Comparison of ENCODE assay signal across 8 cellular contexts in the genomic region with DNA sequence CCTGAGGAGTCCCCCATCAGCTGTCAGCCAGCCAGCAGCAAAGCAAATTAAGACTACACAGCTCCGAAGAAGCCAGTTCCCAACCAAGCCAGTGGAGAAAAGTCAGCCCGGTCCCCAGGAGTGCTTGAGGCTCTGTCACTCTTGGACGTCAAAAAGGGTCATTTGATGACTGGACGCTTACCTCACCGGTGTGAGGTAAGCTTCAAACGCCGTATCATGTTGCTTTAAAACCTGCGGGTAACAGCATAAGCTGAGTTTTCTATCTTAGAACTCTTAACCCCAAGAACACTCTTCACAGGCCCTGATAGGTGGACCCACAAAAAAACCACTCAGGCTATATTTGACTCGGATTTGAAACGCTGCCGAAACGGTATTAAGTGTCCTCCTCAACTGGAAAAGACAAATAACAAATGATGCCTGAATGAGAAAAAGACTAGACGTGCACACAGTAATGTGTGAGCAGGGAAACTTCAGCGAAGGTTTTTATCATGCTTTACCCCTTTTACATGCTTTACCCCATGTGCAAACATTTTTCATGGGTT. TPM values are rescaled to one million over a fixed set of nuclear protein-coding genes. Genes with fewer than 3 reads are reported as not detected.
DNase-seq lines count a peak whose midpoint lies in the region; ATAC-seq, FAIRE-seq and TF ChIP-seq lines count a peak whose summit lies in the region.

No MANE protein-coding gene starts in this region.

- H4K5ac ChIP-seq in IMR-90 (ENCODE audit: low read depth, low read length): peak overlapping the region; percentile 64

- H3K4me3 Mint-ChIP-seq in activated CD4-positive, alpha-beta memory T cell treated with anti-CD3 and anti-CD28 coated beads, Interleukin-2, amount 10 ng/mL, durations not matched to agents 7 days and 5 days: peak overlapping the region; percentile 98

- TF ChIP-seq CTCF in 22Rv1 (IDR thresholded peaks at IDR 0.05) (no peak), GM06990 (IDR thresholded peaks at IDR 0.05; ENCODE audit: insufficient read depth, low read length, poor library complexity, severe bottlenecking) (no peak), IMR-90 (conservative IDR thresholded peaks at IDR 0.05; ENCODE audit: low read depth, low read length) (no peak), gastroesophageal sphincter (IDR thresholded peaks at IDR 0.05) (no peak), pancreas (IDR thresholded peaks at IDR 0.05) (no peak)

- H3K56ac ChIP-seq in IMR-90 (ENCODE audit: extremely low read depth, insufficient read depth, low read length): peak overlapping the region; percentile 80; the same call in 1 of the 2 replicates

- BruUV-seq in IMR-90 (replicated peaks; lab: Mats Ljungman, UMichigan): no TSS peak

- CTCF ChIA-PET in IMR-90 (lab: Yijun Ruan, JAX): no interaction called here
- CTCF ChIA-PET in activated CD4-positive, alpha-beta memory T cell treated with anti-CD3 and anti-CD28 coated beads, Interleukin-2, amount 10 ng/mL, durations not matched to agents 7 days and 5 days (lab: Charles Lee): interaction anchor here (1.1 to 1.4 kb wide), 3 partner anchors 12 to 312 kb away, joined by 3 read pairs; no protein-coding TSS in a partner anchor

- H4K8ac ChIP-seq in IMR-90 (ENCODE audit: low read depth in 2 of 2, low read length in 2 of 2): peak overlapping the region; percentile 81 to 95

- H3K9me1 ChIP-seq in IMR-90 (ENCODE audit: insufficient read depth, low read length): no peaks in the 10 kb centered on the region

- no peak for TF ChIP-seq POLR2A in IMR-90 (IDR thresholded peaks at IDR 0.05; ENCODE audit: low read depth, low read length)
- TF ChIP-seq POLR2A in gastroesophageal sphincter (IDR thresholded peaks at IDR 0.05): no peak

- H3K14ac ChIP-seq in IMR-90 (replicated peaks; ENCODE audit: low read depth, low read length): peak overlapping the region; percentile 47

- H3K27ac Mint-ChIP-seq in activated CD4-positive, alpha-beta memory T cell treated with anti-CD3 and anti-CD28 coated beads, Interleukin-2, amount 10 ng/mL, durations not matched to agents 7 days and 5 days: peak overlapping the region; percentile 89

- H2AK9ac ChIP-seq in IMR-90 (replicated peaks; ENCODE audit: low read depth, low read length, poor library complexity): no peak overlapping the region

- H3K36me3 ChIP-seq in GM06990 (ENCODE audit: control insufficient read depth, insufficient read depth, low read length): no peaks in the 10 kb centered on the region
- no peaks in the 10 kb centered on the region for H3K36me3 ChIP-seq in IMR-90 (ENCODE audit: control insufficient read depth, insufficient read depth, low read length)
- no peaks in the 10 kb centered on the region for H3K36me3 ChIP-seq in gastroesophageal sphincter
- H3K36me3 ChIP-seq in pancreas: no peaks in the 10 kb centered on the region

- H3K9ac ChIP-seq in IMR-90 (ENCODE audit: low read depth, low read length): peak overlapping the region; percentile 74

- intact Hi-C loops in IMR-90 (cut with micrococcal nuclease): loop anchor here (2.0 to 5.0 kb wide), 2 partner anchors 160 to 312 kb away; no protein-coding TSS in a partner anchor
- intact Hi-C loops in pancreas (cut with DNase I): no loop called here

- POLR2A ChIA-PET in IMR-90 (lab: Charles Lee; ENCODE audit: unreplicated experiment): no interaction called here
- POLR2A ChIA-PET in activated CD4-positive, alpha-beta memory T cell treated with anti-CD3 and anti-CD28 coated beads, Interleukin-2, amount 10 ng/mL, durations not matched to agents 7 days and 5 days (lab: Charles Lee): interaction anchor here (0.8 to 1.9 kb wide), 5 partner anchors 14 to 1262 kb away, joined by 4 to 9 read pairs (median 6); partner anchors contain the start of gene NFE2L2

- H3K18ac ChIP-seq in IMR-90 (ENCODE audit: low read depth, low read length): no peak overlapping the region

- H2BK15ac ChIP-seq in IMR-90 (ENCODE audit: low read depth, low read length): no peak overlapping the region

- in situ Hi-C loops in IMR-90 (cut with MboI; ENCODE audit: low sequenced_read_pairs): no loop called here

- ATAC-seq in IMR-90 (ENCODE audit: low read depth) (peak; percentile 18), gastroesophageal sphincter (peak; percentile 24), pancreas (peak; percentile 25 to 42 (median 36))

- H3K9me3 ChIP-seq in IMR-90 (ENCODE audit: control insufficient read depth, insufficient read depth, low read length) (no peaks in the 10 kb centered on the region), gastroesophageal sphincter (no peaks in the 10 kb centered on the region), pancreas (no peaks in the 10 kb centered on the region)

- no peaks in the 10 kb centered on the region for H4K20me1 ChIP-seq in IMR-90 (ENCODE audit: insufficient read depth, low read length)

- DNase-seq in GM06990 (ENCODE audit: extremely low read depth, insufficient read length) (no peak), IMR-90 (peak; percentile 27), pancreas (peak in 1 of 6 donors; percentile 23), GDM1 (lab: John Stamatoyannopoulos, UW) (no peak), hippocampal formation (lab: John Stamatoyannopoulos, UW) (no peak)
- no peak for DNase-seq in activated CD4-positive, alpha-beta memory T cell treated with anti-CD3 and anti-CD28 coated beads, Interleukin-2, amount 10 ng/mL, durations not matched to agents 7 days and 5 days

- H3K9me3 Mint-ChIP-seq in activated CD4-positive, alpha-beta memory T cell treated with anti-CD3 and anti-CD28 coated beads, Interleukin-2, amount 10 ng/mL, durations not matched to agents 7 days and 5 days: no peaks in the 10 kb centered on the region

- no peak for TF ChIP-seq EP300 in gastroesophageal sphincter (IDR thresholded peaks at IDR 0.05)

- TF ChIP-seq RAD21 in IMR-90 (IDR thresholded peaks at IDR 0.05; ENCODE audit: low read length): no peak

- H2BK120ac ChIP-seq in IMR-90 (ENCODE audit: low read depth, low read length): peak overlapping the region; percentile 12; the same call in 1 of the 2 replicates

- dilution Hi-C loops in IMR-90 (cut with HindIII; ENCODE audit: low sequenced_read_pairs, unreplicated experiment): no loop called here

- H3K4me3 ChIP-seq in GM06990 (replicated peaks; ENCODE audit: low read depth, low read length): peak overlapping the region; percentile 88
- peak overlapping the region; percentile 76 for H3K4me3 ChIP-seq in IMR-90 (ENCODE audit: insufficient read depth, low read depth, low read length)
- H3K4me3 ChIP-seq in gastroesophageal sphincter: peak overlapping the region; percentile 68 to 86
- H3K4me3 ChIP-seq in pancreas: peak overlapping the region; percentile 75 to 96 (median 86)

- peaks cover 9% of the 10 kb centered on the region for H3K27me3 Mint-ChIP-seq in activated CD4-positive, alpha-beta memory T cell treated with anti-CD3 and anti-CD28 coated beads, Interleukin-2, amount 10 ng/mL, durations not matched to agents 7 days and 5 days

- peak overlapping the region; percentile 87 for H3K4me2 ChIP-seq in IMR-90 (ENCODE audit: low read depth, low read length)

- peaks cover 25% of the 10 kb centered on the region for H3K4me1 Mint-ChIP-seq in activated CD4-positive, alpha-beta memory T cell treated with anti-CD3 and anti-CD28 coated beads, Interleukin-2, amount 10 ng/mL, durations not matched to agents 7 days and 5 days

- H3K27ac ChIP-seq in 22Rv1 (peak overlapping the region; percentile 78), IMR-90 (ENCODE audit: insufficient read depth, low read length) (no peak overlapping the region; the same call in 1 of the 2 replicates), gastroesophageal sphincter (peak overlapping the region; percentile 39 to 90 (median 88)), pancreas (peak overlapping the region; percentile 68 to 88 (median 84))

- H3K27me3 ChIP-seq in GM06990 (replicated peaks; ENCODE audit: control insufficient read depth, insufficient read depth, low read length) (no peaks in the 10 kb centered on the region), IMR-90 (ENCODE audit: control insufficient read depth, insufficient read depth, low read length) (no peaks in the 10 kb centered on the region), gastroesophageal sphincter (no peaks in the 10 kb centered on the region), pancreas (no peaks in the 10 kb centered on the region)

- H3K4me1 ChIP-seq in IMR-90 (ENCODE audit: control insufficient read depth, insufficient read depth, low read length) (no peaks in the 10 kb centered on the region; the same call in 1 of the 2 replicates), gastroesophageal sphincter (peaks cover 0 to 22% (median 6%) of the 10 kb centered on the region in 3 donors), pancreas (peaks cover 0 to 10% (median 3%) of the 10 kb centered on the region in 3 donors)

- H3K4ac ChIP-seq in IMR-90 (ENCODE audit: low read depth, low read length): peak overlapping the region; percentile 59

- no peaks in the 10 kb centered on the region for H3K36me3 Mint-ChIP-seq in activated CD4-positive, alpha-beta memory T cell treated with anti-CD3 and anti-CD28 coated beads, Interleukin-2, amount 10 ng/mL, durations not matched to agents 7 days and 5 days (ENCODE audit: low read depth)

- 0 out of 2 replicates have a peak overlapping the region, but pooled peaks have one; percentile 53 for H4K91ac ChIP-seq in IMR-90 (ENCODE audit: insufficient read depth, low read depth, low read length)

- no peak overlapping the region for H2BK20ac ChIP-seq in IMR-90 (ENCODE audit: low read depth, low read length)

- H2AFZ ChIP-seq in IMR-90 (replicated peaks; ENCODE audit: low read length, poor library complexity): peak overlapping the region; percentile 96

- no peak overlapping the region for H2AK5ac ChIP-seq in IMR-90 (ENCODE audit: low read depth, low read length)

- peak overlapping the region; percentile 4 for H2BK5ac ChIP-seq in IMR-90 (ENCODE audit: low read depth, low read length, poor library complexity, severe bottlenecking)

- WGBS in IMR-90 (ENCODE audit: extremely low coverage in 2 of 2, insufficient read length in 1 of 2), 2 experiments: 15% methylated on average over 4 of the region's 14 CpGs; no CpG with 5 or more reads in 1 of the 2 experiments
- 11 to 14% methylated on average over 9 to 14 of the region's 14 CpGs for WGBS in gastroesophageal sphincter (ENCODE audit: low coverage in 1 of 2), 2 donors
- 14 to 15% methylated on average over 14 of the region's 14 CpGs for WGBS in pancreas, 2 donors

- peaks cover 4 to 20% of the 10 kb centered on the region in 2 experiments; a peak in 3 of 4 replicates for H3K79me1 ChIP-seq in IMR-90 (ENCODE audit: low read depth in 1 of 2, low read length in 2 of 2)

- peak overlapping the region; percentile 72; the same call in 1 of the 2 replicates for H3K23ac ChIP-seq in IMR-90 (ENCODE audit: low read depth, low read length)

- FAIRE-seq in pancreas (lab: Jason Lieb, UNC): no peak

TF ChIP-seq in IMR-90, 13 proteins besides CTCF, POLR2A, EP300 and RAD21 (continues in another document):
- no peak for TF ChIP-seq BHLHE40 (IDR thresholded peaks at IDR 0.05; ENCODE audit: low read depth, low read length)

RNA-seq across cellular contexts. Expression of gene LNPK, which starts 0.7 kb away (rescaled TPM):
- total RNA-seq in IMR-90 (2012; rRNA removed) (48.6 and 59.4 TPM in 2 replicates), gastroesophageal sphincter (10 to 100 TPM; 13.9 to 18.4 (median 15.1) TPM), pancreas (10 to 100 TPM in 3 of 6 donors, 1 to 10 TPM in 3; 7.0 to 14.8 (median 9.7) TPM)
- polyA plus RNA-seq in IMR-90 (2012; rRNA removed) (14.7 and 18.7 TPM in 2 replicates), pancreas (1 to 10 TPM; 1.3 to 3.2 TPM)
- polyA plus RNA-seq in IMR-90 (2012; cell fraction: cytosol; rRNA removed): 3.1 TPM in 2 replicates
- 0.90 and 12.4 TPM in 2 replicates for polyA plus RNA-seq in IMR-90 (2012; cell fraction: nucleus; rRNA removed; ENCODE audit: low replicate concordance)
- total RNA-seq in activated CD4-positive, alpha-beta memory T cell treated with anti-CD3 and anti-CD28 coated beads, Interleukin-2, amount 10 ng/mL, durations not matched to agents 7 days and 5 days: 10 to 100 TPM; 43.5 to 48.7 TPM
